ENCODE assay signal across 22 cellular contexts in the genomic region with DNA sequence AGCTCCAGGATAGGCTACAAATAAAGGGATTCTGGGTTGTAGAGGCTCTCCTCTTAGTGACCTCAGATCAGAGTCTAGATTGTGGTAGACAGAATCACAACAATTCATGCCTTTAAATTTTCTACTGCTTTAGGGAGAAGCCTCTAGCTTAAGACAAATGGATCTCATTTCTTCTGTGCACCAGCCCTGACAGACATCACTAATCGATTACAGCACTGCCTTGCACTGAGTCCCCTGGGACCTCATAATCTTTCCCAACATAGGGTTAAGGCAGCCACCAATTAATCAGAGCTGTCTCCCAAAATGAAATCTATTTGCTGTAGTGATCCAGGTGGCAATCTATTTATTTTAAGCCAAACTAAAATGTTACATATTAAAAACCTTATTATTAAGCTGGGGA.
"Had no signal": no experiment of that assay in that cellular context is flagged by ENCODE, and none has a peak within 500 bp of the region (broad histone marks: within the 10 kb centered on the region; RNA-seq: fewer than 3 reads in every experiment).

No MANE protein-coding gene starts in this region.

- ATAC-seq: activated CD8-positive, alpha-beta T cell treated with anti-CD3 and anti-CD28 coated beads, Interleukin-2, amount 10 ng/mL, durations not matched to agents 7 days and 5 days; PC-3; T-helper 17 cell; WTC11 had no signal

- H3K4me3 ChIP-seq: breast epithelium, colonic mucosa had no signal

- H3K9me3 ChIP-seq: breast epithelium, colonic mucosa had no signal

- H3K36me3 ChIP-seq: breast epithelium, colonic mucosa had no signal

- H3K27me3 ChIP-seq: breast epithelium, colonic mucosa had no signal

- DNase-seq: activated CD4-positive, alpha-beta T cell treated with anti-CD3 and anti-CD28 coated beads for 48 hours; activated CD4-positive, alpha-beta T cell treated with anti-CD3 and anti-CD28 coated beads, Interleukin-2, amount 50 U/mL, for 4 hours; activated CD4-positive, CD25-positive, alpha-beta regulatory T cell treated with anti-CD3 and anti-CD28 coated beads, Interleukin-2, amount 50 U/mL, for 72 hours; activated CD8-positive, alpha-beta memory T cell treated with anti-CD3 and anti-CD28 coated beads, Interleukin-2, amount 50 U/mL, for 48 hours; activated CD8-positive, alpha-beta T cell treated with anti-CD3 and anti-CD28 coated beads, Interleukin-2, amount 10 ng/mL, durations not matched to agents 7 days and 5 days; activated T-cell treated with anti-CD3 and anti-CD28 coated beads, Interleukin-2, amount 50 U/mL, for 1 hour; aorta; caudate nucleus; colonic mucosa; NCI-H1092; NCI-H1417; NCI-H1694; NCI-H2029; NCI-H446; NCI-H524 treated with DMSO at 0.1 percent for 48 hours; NCI-H774; PC-3; SHP77; T-helper 17 cell; T-helper 9 cell had no signal

- H3K27ac ChIP-seq: breast epithelium, colonic mucosa had no signal

- H3K4me1 ChIP-seq: breast epithelium, colonic mucosa had no signal
